In the genomic region with DNA sequence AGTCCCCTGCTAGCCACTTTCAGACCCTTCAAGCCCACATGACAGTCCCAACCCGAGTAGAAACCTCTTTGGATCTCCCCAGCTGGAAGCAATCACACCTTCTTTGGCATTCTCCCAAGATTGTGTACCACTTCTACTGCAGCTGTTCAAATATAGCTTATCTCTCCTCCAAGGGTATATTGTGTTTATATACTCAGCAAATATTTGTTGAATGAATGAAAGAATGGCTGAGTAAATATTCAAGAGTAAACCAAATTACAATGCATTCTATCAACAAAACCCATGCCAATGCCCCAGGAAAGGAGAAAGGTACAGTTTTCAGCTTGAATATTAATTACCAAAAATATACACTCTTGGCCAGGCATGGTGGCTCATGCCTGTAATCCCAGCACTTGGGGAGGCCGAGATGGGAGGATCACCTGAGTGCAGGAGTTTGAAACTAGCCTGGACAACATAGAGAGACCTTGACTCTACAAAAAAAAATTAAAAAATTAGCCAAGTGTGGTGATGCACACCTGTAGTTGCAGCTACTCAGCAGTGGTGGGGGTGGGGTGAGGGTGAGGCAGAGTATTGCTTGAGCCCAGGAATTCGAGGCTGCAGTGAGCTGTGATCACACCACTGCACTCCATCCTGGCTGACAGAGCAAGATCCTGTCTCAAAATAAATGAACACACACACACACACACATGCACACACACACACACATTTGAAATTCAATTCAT, we compare ENCODE assay signal across 10 cellular contexts.
DNase-seq lines count a peak whose midpoint lies in the region; ATAC-seq and TF ChIP-seq lines count a peak whose summit lies in the region.
"Had no signal": no experiment of that assay in that cellular context is flagged by ENCODE, and none has a peak within 500 bp of the region (broad histone marks: within the 10 kb centered on the region; RNA-seq: fewer than 3 reads in every experiment).

No MANE protein-coding gene starts in this region.

- BruUV-seq in PC-9 (replicated peaks; lab: Mats Ljungman, UMichigan): no TSS peak

- CTCF ChIA-PET in PC-9 (lab: Charles Lee): no interaction called here

- H3K27ac ChIP-seq in PC-9 (no peak overlapping the region), lower lobe of right lung (no peak overlapping the region), WERI-Rb-1 (no peak overlapping the region), substantia nigra (ENCODE audit: low read depth, low read length, poor library complexity, severe bottlenecking) (no peak overlapping the region)

- H3K36me3 ChIP-seq in PC-9 (ENCODE audit: low read depth) (no peaks in the 10 kb centered on the region), lower lobe of right lung (no peaks in the 10 kb centered on the region), WERI-Rb-1 (no peaks in the 10 kb centered on the region)

- H3K4me1 ChIP-seq in PC-9 (replicated peaks; ENCODE audit: insufficient read depth) (peaks cover 19% of the 10 kb centered on the region), lower lobe of right lung (peaks cover 13% of the 10 kb centered on the region)

- peaks cover 7% of the 10 kb centered on the region; the same call in 1 of the 2 replicates for H4K20me1 ChIP-seq in PC-9 (ENCODE audit: insufficient read depth)

- peak; percentile 61 to 79 for ATAC-seq in lower lobe of right lung

- H3F3A ChIP-seq in PC-9 (ENCODE audit: insufficient read depth, low read depth): peaks cover 15% of the 10 kb centered on the region

- no peaks in the 10 kb centered on the region for H3K79me2 ChIP-seq in PC-9 (ENCODE audit: low read depth)

- TF ChIP-seq CTCF in PC-9 (conservative IDR thresholded peaks at IDR 0.05): no peak
- no peak for TF ChIP-seq CTCF in lower lobe of right lung (IDR thresholded peaks at IDR 0.05)
- no peak for TF ChIP-seq CTCF in WERI-Rb-1 (IDR thresholded peaks at IDR 0.05; ENCODE audit: low read depth, low read length)

- H3K9me3 ChIP-seq in PC-9 (ENCODE audit: insufficient read depth, low read depth): no peaks in the 10 kb centered on the region
- H3K9me3 ChIP-seq in lower lobe of right lung: no peaks in the 10 kb centered on the region
- H3K9me3 ChIP-seq in WERI-Rb-1 (ENCODE audit: severe bottlenecking): no peaks in the 10 kb centered on the region

- H3K27me3 ChIP-seq in PC-9 (ENCODE audit: insufficient read depth, low read depth) (no peaks in the 10 kb centered on the region), lower lobe of right lung (ENCODE audit: low read depth) (no peaks in the 10 kb centered on the region), WERI-Rb-1 (ENCODE audit: insufficient read depth, low read depth, severe bottlenecking) (no peaks in the 10 kb centered on the region)

- H3K9me2 ChIP-seq in PC-9 (ENCODE audit: insufficient read depth): no peaks in the 10 kb centered on the region

- H2AFZ ChIP-seq in PC-9: no peak overlapping the region

- intact Hi-C loops in PC-9 (cut with micrococcal nuclease; ENCODE audit: unreplicated experiment) (no loop called here), lower lobe of right lung (cut with DNase I) (no loop called here)

- POLR2A ChIA-PET in PC-9 (lab: Charles Lee; ENCODE audit: unreplicated experiment): interaction anchor here (0.6 kb wide), 1 partner anchor 153 kb away, joined by 21 read pairs; no protein-coding TSS in a partner anchor

- DNase-seq in DMS153 treated with DMSO at 0.1 percent for 48 hours (lab: John Stamatoyannopoulos, UW; ENCODE audit: unreplicated experiment) (peak; percentile 97), NCI-H1105 treated with DMSO at 0.1 percent for 48 hours (lab: John Stamatoyannopoulos, UW) (peak; percentile 99), PC-9 (peak in 1 of 2 experiments; percentile 82), lower lobe of right lung (no peak), WERI-Rb-1 (no peak), substantia nigra (lab: John Stamatoyannopoulos, UW) (no peak)
- no peak for DNase-seq in effector CD8-positive, alpha-beta T cell (lab: John Stamatoyannopoulos, UW)
- DNase-seq in activated CD8-positive, alpha-beta memory T cell treated with anti-CD3 and anti-CD28 coated beads for 24 hours: no peak
- DNase-seq: foreskin melanocyte had no signal

- H3K4me2 ChIP-seq in PC-9: peak overlapping the region; percentile 38; the same call in 1 of the 2 replicates

- no peak overlapping the region for H3K4me3 ChIP-seq in PC-9
- no peak overlapping the region for H3K4me3 ChIP-seq in lower lobe of right lung
- no peak overlapping the region for H3K4me3 ChIP-seq in WERI-Rb-1 (ENCODE audit: low read depth, low read length)
- H3K4me3 ChIP-seq: skin epidermis had no signal

Comparison
In these comparisons a context has a peak if more than half of its experiments do, and no peak if none do; other contexts are left out.
1. DNase-seq: peak in DMS153 treated with DMSO at 0.1 percent for 48 hours (single experiment) and NCI-H1105 treated with DMSO at 0.1 percent for 48 hours (single experiment); none in lower lobe of right lung (single experiment), WERI-Rb-1 (single experiment), effector CD8-positive, alpha-beta T cell (single experiment), activated CD8-positive, alpha-beta memory T cell treated with anti-CD3 and anti-CD28 coated beads for 24 hours (single experiment) and substantia nigra (0 of 49).